In genomic region chr20:10478205-10478604, GRCh38 we compare ENCODE assay signal across 14 cellular contexts. TPM values are rescaled to one million over a fixed set of nuclear protein-coding genes. Genes with fewer than 3 reads are reported as not detected.
DNase-seq lines count a peak whose midpoint lies in the region; ATAC-seq and FAIRE-seq lines count a peak whose summit lies in the region.
"Had no signal": no experiment of that assay in that cellular context is flagged by ENCODE, and none has a peak within 500 bp of the region (broad histone marks: within the 10 kb centered on the region; RNA-seq: fewer than 3 reads in every experiment).

No MANE protein-coding gene starts in this region.

- DNase-seq in GM18507 (ENCODE audit: extremely low spot score, insufficient read length, low read depth) = peak; percentile 22
- no peak for DNase-seq in stimulated activated CD4-positive, alpha-beta T cell treated with anti-CD3 and anti-CD28 coated beads, Interleukin-2, amount 100 ng/mL, for 48 hours
- no peak for DNase-seq in NCI-H2196 (lab: John Stamatoyannopoulos, UW; ENCODE audit: unreplicated experiment)
- no peak for DNase-seq in COR-L47 (lab: John Stamatoyannopoulos, UW)
- no peak for DNase-seq in mesenteric fat pad (ENCODE audit: low spot score)
- DNase-seq: activated CD4-positive, CD25-positive, alpha-beta regulatory T cell; GM23248; head of caudate nucleus; IMR-90; NCI-H187; uterus had no signal

- peak; percentile 74 for FAIRE-seq in GM18507 (lab: Jason Lieb, UNC)

- ATAC-seq in GM19468 (IDR thresholded peaks at IDR 0.05; ENCODE audit: extremely low read depth, unreplicated experiment) (peak; percentile 78), HG02884 (IDR thresholded peaks at IDR 0.05; ENCODE audit: unreplicated experiment) (peak; percentile 78), HG03469 (IDR thresholded peaks at IDR 0.05; ENCODE audit: unreplicated experiment) (peak; percentile 64)

RNA-seq across cellular contexts. Expression of gene SLX4IP, which starts 43.1 kb away (rescaled TPM):
- total RNA-seq in mesenteric fat pad = 3.0 TPM

RNA-seq across cellular contexts. Expression of gene MKKS, which starts 44.2 kb away (rescaled TPM):
- 14.4 TPM for total RNA-seq in mesenteric fat pad
